ENCODE assay signal across 8 cellular contexts in genomic region chr3:129180461-129180860, GRCh38. TPM values are rescaled to one million over a fixed set of nuclear protein-coding genes. Genes with fewer than 3 reads are reported as not detected.
A peak's percentile ranks its signal among the peaks of the same experiment; 100 is the strongest.
DNase-seq lines count a peak whose midpoint lies in the region; FAIRE-seq and TF ChIP-seq lines count a peak whose summit lies in the region.

No MANE protein-coding gene starts in this region.

- H3K36me3 ChIP-seq in DOHH2 (ENCODE audit: control insufficient read depth, low read length) (peaks cover 86% of the 10 kb centered on the region), OCI-LY7 (ENCODE audit: insufficient read depth, low read length) (peaks cover 78% of the 10 kb centered on the region), endothelial cell of umbilical vein (ENCODE audit: control insufficient read depth in 2 of 2, extremely low read depth in 1 of 2, insufficient read depth in 2 of 2, low read length in 2 of 2) (peaks cover 7 to 12% of the 10 kb centered on the region in 2 experiments), prostate gland (peaks cover 0 to 3% of the 10 kb centered on the region in 2 donors)

- WGBS in prostate gland: 11% methylated on average over 1 of the region's 1 CpG

- H3K4me3 ChIP-seq in DOHH2 (ENCODE audit: low read length) (peak overlapping the region; percentile 34; the same call in 1 of the 2 replicates), OCI-LY7 (ENCODE audit: low read depth, low read length, poor library complexity, severe bottlenecking) (peak overlapping the region; percentile 83), endothelial cell of umbilical vein (replicated peaks in 1 of 3; ENCODE audit: insufficient read depth in 1 of 3, low read depth in 1 of 3, low read length in 3 of 3) (no peak overlapping the region), prostate gland (peak overlapping the region in 1 of 2 donors; percentile 98)

- DNase-seq in OCI-LY7 (ENCODE audit: low spot score) (no peak), endothelial cell of umbilical vein (ENCODE audit: low read depth, low spot score) (no peak), prostate gland (ENCODE audit: low spot score) (no peak), DMS53 treated with DMSO at 0.1 percent for 48 hours (lab: John Stamatoyannopoulos, UW; ENCODE audit: unreplicated experiment) (no peak), NCI-H1092 (lab: John Stamatoyannopoulos, UW) (no peak)
- DNase-seq in central memory CD4-positive, alpha-beta T cell: no peak
- DNase-seq in stimulated activated CD4-positive, alpha-beta T cell treated with anti-CD3 and anti-CD28 coated beads, Interleukin-2, amount 100 ng/mL, for 48 hours: no peak

- TF ChIP-seq POLR2A in endothelial cell of umbilical vein (IDR thresholded peaks at IDR 0.05; ENCODE audit: low read depth, low read length) (no peak), prostate gland (IDR thresholded peaks at IDR 0.05) (no peak)

- dilution Hi-C loops in endothelial cell of umbilical vein (cut with MboI; ENCODE audit: extremely low pct_ligation_motif_present, low sequenced_read_pairs): no loop called here

- H4K20me1 ChIP-seq in DOHH2 (ENCODE audit: control insufficient read depth, insufficient read depth, low read depth, low read length) (peaks cover 43% of the 10 kb centered on the region), OCI-LY7 (ENCODE audit: insufficient read depth, low read length) (peaks cover 59% of the 10 kb centered on the region), endothelial cell of umbilical vein (replicated peaks; ENCODE audit: control insufficient read depth, extremely low read depth, insufficient read depth, low read length) (peaks cover 22% of the 10 kb centered on the region)

- FAIRE-seq in endothelial cell of umbilical vein (lab: Jason Lieb, UNC): no peak

- H3K27me3 ChIP-seq in DOHH2 (ENCODE audit: control insufficient read depth, low read length) (no peaks in the 10 kb centered on the region), endothelial cell of umbilical vein (ENCODE audit: control insufficient read depth in 2 of 2, insufficient read depth in 2 of 2, low read length in 2 of 2) (no peaks in the 10 kb centered on the region), prostate gland (replicated peaks; ENCODE audit: insufficient read depth) (no peaks in the 10 kb centered on the region)

- peak overlapping the region; percentile 81 for H3K4me2 ChIP-seq in DOHH2 (ENCODE audit: low read length)
- H3K4me2 ChIP-seq in OCI-LY7 (ENCODE audit: low read length): peak overlapping the region; percentile 79
- H3K4me2 ChIP-seq in endothelial cell of umbilical vein (ENCODE audit: insufficient read depth, low read length): peak overlapping the region; percentile 76

- no peak overlapping the region for H3K27ac ChIP-seq in DOHH2 (ENCODE audit: low read depth, low read length)
- no peak overlapping the region for H3K27ac ChIP-seq in OCI-LY7 (ENCODE audit: low read depth, low read length, poor library complexity, severe bottlenecking)
- no peak overlapping the region for H3K27ac ChIP-seq in endothelial cell of umbilical vein (ENCODE audit: insufficient read depth, low read depth, low read length)
- H3K27ac ChIP-seq in prostate gland: peak overlapping the region; percentile 2 to 32

- H3K4me1 ChIP-seq in DOHH2 (ENCODE audit: control insufficient read depth, low read length): peaks cover 52% of the 10 kb centered on the region
- peaks cover 50% of the 10 kb centered on the region for H3K4me1 ChIP-seq in OCI-LY7 (ENCODE audit: insufficient read depth, low read length, poor library complexity, severe bottlenecking)
- H3K4me1 ChIP-seq in endothelial cell of umbilical vein (ENCODE audit: control insufficient read depth, extremely low read depth, insufficient read depth, low read length): peaks cover 40% of the 10 kb centered on the region
- H3K4me1 ChIP-seq in prostate gland (replicated peaks): peaks cover 26% of the 10 kb centered on the region

- peaks cover 13% of the 10 kb centered on the region for H3F3A ChIP-seq in DOHH2 (ENCODE audit: control insufficient read depth, insufficient read depth)

- no peak for TF ChIP-seq CTCF in DOHH2 (IDR thresholded peaks at IDR 0.05; ENCODE audit: low read depth, low read length, poor library complexity, severe bottlenecking)
- no peak for TF ChIP-seq CTCF in OCI-LY7 (conservative IDR thresholded peaks at IDR 0.05; ENCODE audit: low read length)
- TF ChIP-seq CTCF in endothelial cell of umbilical vein (IDR thresholded peaks at IDR 0.05; ENCODE audit: extremely low read depth in 1 of 2, insufficient read depth in 1 of 2, low read depth in 1 of 2, low read length in 2 of 2): no peak
- TF ChIP-seq CTCF in prostate gland (IDR thresholded peaks at IDR 0.05): no peak

- peaks cover 100% of the 10 kb centered on the region for H3K79me2 ChIP-seq in DOHH2 (ENCODE audit: control insufficient read depth, low read length)
- peaks cover 98% of the 10 kb centered on the region for H3K79me2 ChIP-seq in OCI-LY7 (ENCODE audit: insufficient read depth, low read depth, low read length)
- H3K79me2 ChIP-seq in endothelial cell of umbilical vein (ENCODE audit: control insufficient read depth, insufficient read depth, low read length): peaks cover 88% of the 10 kb centered on the region

- BruUV-seq in OCI-LY7 (replicated peaks; lab: Mats Ljungman, UMichigan): TSS peak; percentile 18
- BruUV-seq in endothelial cell of umbilical vein (replicated peaks; lab: Mats Ljungman, UMichigan): TSS peak; percentile 0

- H3K9me1 ChIP-seq in endothelial cell of umbilical vein (replicated peaks; ENCODE audit: control insufficient read depth, extremely low read depth, insufficient read depth, low read length): no peaks in the 10 kb centered on the region

- CTCF ChIA-PET in OCI-LY7 (lab: Charles Lee; ENCODE audit: unreplicated experiment): no interaction called here
- CTCF ChIA-PET in endothelial cell of umbilical vein (lab: Charles Lee): interaction anchor here (0.8 to 4.8 kb wide), 4 partner anchors 18 to 210 kb away, joined by 3 to 27 read pairs (median 4); partner anchors contain the start of gene COPG1

- H3K9me3 ChIP-seq in DOHH2 (ENCODE audit: control insufficient read depth, insufficient read depth, low read length) (no peaks in the 10 kb centered on the region), OCI-LY7 (ENCODE audit: low read length) (no peaks in the 10 kb centered on the region), endothelial cell of umbilical vein (replicated peaks; ENCODE audit: control insufficient read depth, insufficient read depth, low read length) (no peaks in the 10 kb centered on the region), prostate gland (no peaks in the 10 kb centered on the region)

- intact Hi-C loops in OCI-LY7 (cut with micrococcal nuclease; ENCODE audit: unreplicated experiment): loop anchor here (5.0 kb wide), 2 partner anchors 137 to 257 kb away; partner anchors contain the start of gene MBD4
- intact Hi-C loops in endothelial cell of umbilical vein (cut with micrococcal nuclease): loop anchor here (5.0 kb wide), 1 partner anchor 137 kb away; a partner anchor contains a TSS
- intact Hi-C loops in prostate gland (cut with DNase I): loop anchor here (5.0 kb wide), 2 partner anchors 47 to 67 kb away; partner anchors contain the start of gene COPG1

- H3K9ac ChIP-seq in endothelial cell of umbilical vein (replicated peaks; ENCODE audit: extremely low read depth, insufficient read depth, low read length): no peak overlapping the region

- no peak overlapping the region for H2AFZ ChIP-seq in OCI-LY7 (ENCODE audit: low read length)
- no peak overlapping the region for H2AFZ ChIP-seq in endothelial cell of umbilical vein (ENCODE audit: low read depth, low read length)

- no peaks in the 10 kb centered on the region for H3K9me2 ChIP-seq in DOHH2 (replicated peaks; ENCODE audit: control insufficient read depth, low read length)
- no peaks in the 10 kb centered on the region for H3K9me2 ChIP-seq in OCI-LY7 (ENCODE audit: insufficient read depth, low read length)

- POLR2A ChIA-PET in OCI-LY7 (lab: Charles Lee) (interaction anchor here (0.6 to 1.2 kb wide), 5 partner anchors 13 to 65 kb away, joined by 3 to 4 read pairs (median 3); no protein-coding TSS in a partner anchor), endothelial cell of umbilical vein (lab: Charles Lee) (no interaction called here)

RNA-seq across cellular contexts. Expression of gene CNBP, which starts 3.2 kb away (rescaled TPM):
- total RNA-seq in OCI-LY7 (2014; rRNA removed; shearing (Covaris generic)): 336 and 350 TPM in 2 replicates
- total RNA-seq in OCI-LY7 (2022) (322 and 324 TPM in 2 replicates), endothelial cell of umbilical vein (197 and 205 TPM in 2 replicates), prostate gland (100 to 1,000 TPM; 339 to 523 TPM)
- polyA plus RNA-seq in endothelial cell of umbilical vein: 152 and 196 TPM in 2 replicates
- 245 and 261 TPM in 2 replicates for polyA plus RNA-seq in endothelial cell of umbilical vein (2011; cell fraction: cytosol; rRNA removed)
- 110 and 143 TPM in 2 replicates for polyA plus RNA-seq in endothelial cell of umbilical vein (2011; cell fraction: nucleus; rRNA removed)
- 185 and 265 TPM in 2 replicates for polyA plus RNA-seq in endothelial cell of umbilical vein (2012)
- polyA minus RNA-seq in endothelial cell of umbilical vein: 209 and 214 TPM in 2 replicates
- 226 TPM for polyA minus RNA-seq in endothelial cell of umbilical vein (2011; cell fraction: cytosol; rRNA and poly(A)+ RNA removed)
- polyA minus RNA-seq in endothelial cell of umbilical vein (2011; cell fraction: nucleus; rRNA and poly(A)+ RNA removed): 47.3 and 58.8 TPM in 2 replicates

RNA-seq across cellular contexts. Expression of gene ISY1, which starts 19.6 kb away (rescaled TPM):
- 34.5 and 40.3 TPM in 2 replicates for total RNA-seq in OCI-LY7 (2014; rRNA removed; shearing (Covaris generic))
- total RNA-seq in OCI-LY7 (2022) (54.9 and 62.1 TPM in 2 replicates), endothelial cell of umbilical vein (50.6 and 59.4 TPM in 2 replicates), prostate gland (10 to 100 TPM; 22.3 to 29.1 TPM)
- 50.7 and 65.1 TPM in 2 replicates for polyA plus RNA-seq in endothelial cell of umbilical vein
- 48.7 and 49.6 TPM in 2 replicates for polyA plus RNA-seq in endothelial cell of umbilical vein (2011; cell fraction: cytosol; rRNA removed)
- polyA plus RNA-seq in endothelial cell of umbilical vein (2011; cell fraction: nucleus; rRNA removed): 16.5 and 18.1 TPM in 2 replicates
- polyA plus RNA-seq in endothelial cell of umbilical vein (2012): 31.5 and 48.7 TPM in 2 replicates
- 20.0 and 22.6 TPM in 2 replicates for polyA minus RNA-seq in endothelial cell of umbilical vein
- polyA minus RNA-seq in endothelial cell of umbilical vein (2011; cell fraction: cytosol; rRNA and poly(A)+ RNA removed): 25.5 TPM
- 7.5 and 12.3 TPM in 2 replicates for polyA minus RNA-seq in endothelial cell of umbilical vein (2011; cell fraction: nucleus; rRNA and poly(A)+ RNA removed)

RNA-seq across cellular contexts. Expression of gene RAB43, which starts 58.9 kb away (rescaled TPM):
- total RNA-seq in OCI-LY7 (2014; rRNA removed; shearing (Covaris generic)): 11.6 and 12.5 TPM in 2 replicates
- total RNA-seq in OCI-LY7 (2022) (10.4 and 14.1 TPM in 2 replicates), endothelial cell of umbilical vein (22.6 and 31.5 TPM in 2 replicates), prostate gland (10 to 100 TPM; 35.9 to 52.3 TPM)
- polyA plus RNA-seq in endothelial cell of umbilical vein: 18.5 and 22.0 TPM in 2 replicates
- 16.5 and 19.7 TPM in 2 replicates for polyA plus RNA-seq in endothelial cell of umbilical vein (2011; cell fraction: cytosol; rRNA removed)
- polyA plus RNA-seq in endothelial cell of umbilical vein (2011; cell fraction: nucleus; rRNA removed): 19.9 and 22.0 TPM in 2 replicates
- 14.1 and 17.5 TPM in 2 replicates for polyA plus RNA-seq in endothelial cell of umbilical vein (2012)
- 19.1 and 19.7 TPM in 2 replicates for polyA minus RNA-seq in endothelial cell of umbilical vein
- polyA minus RNA-seq in endothelial cell of umbilical vein (2011; cell fraction: cytosol; rRNA and poly(A)+ RNA removed): 2.9 TPM
- polyA minus RNA-seq in endothelial cell of umbilical vein (2011; cell fraction: nucleus; rRNA and poly(A)+ RNA removed): 8.6 and 9.8 TPM in 2 replicates

Comparison
In these comparisons a context has a peak if more than half of its experiments do, and no peak if none do; other contexts are left out.
1. H3K27ac ChIP-seq: peak in prostate gland (2 of 2); none in DOHH2 (single experiment), OCI-LY7 (single experiment) and endothelial cell of umbilical vein (single experiment).
2. H3K4me3 ChIP-seq: peak in DOHH2 (single experiment) and OCI-LY7 (single experiment); none in endothelial cell of umbilical vein (0 of 3).
3. Peak in every context shown above with its lines, with median percentiles within 50 percentile points of each other: H3K4me2 ChIP-seq.